ENCODE assay signal across 8 cellular contexts in the genomic region with DNA sequence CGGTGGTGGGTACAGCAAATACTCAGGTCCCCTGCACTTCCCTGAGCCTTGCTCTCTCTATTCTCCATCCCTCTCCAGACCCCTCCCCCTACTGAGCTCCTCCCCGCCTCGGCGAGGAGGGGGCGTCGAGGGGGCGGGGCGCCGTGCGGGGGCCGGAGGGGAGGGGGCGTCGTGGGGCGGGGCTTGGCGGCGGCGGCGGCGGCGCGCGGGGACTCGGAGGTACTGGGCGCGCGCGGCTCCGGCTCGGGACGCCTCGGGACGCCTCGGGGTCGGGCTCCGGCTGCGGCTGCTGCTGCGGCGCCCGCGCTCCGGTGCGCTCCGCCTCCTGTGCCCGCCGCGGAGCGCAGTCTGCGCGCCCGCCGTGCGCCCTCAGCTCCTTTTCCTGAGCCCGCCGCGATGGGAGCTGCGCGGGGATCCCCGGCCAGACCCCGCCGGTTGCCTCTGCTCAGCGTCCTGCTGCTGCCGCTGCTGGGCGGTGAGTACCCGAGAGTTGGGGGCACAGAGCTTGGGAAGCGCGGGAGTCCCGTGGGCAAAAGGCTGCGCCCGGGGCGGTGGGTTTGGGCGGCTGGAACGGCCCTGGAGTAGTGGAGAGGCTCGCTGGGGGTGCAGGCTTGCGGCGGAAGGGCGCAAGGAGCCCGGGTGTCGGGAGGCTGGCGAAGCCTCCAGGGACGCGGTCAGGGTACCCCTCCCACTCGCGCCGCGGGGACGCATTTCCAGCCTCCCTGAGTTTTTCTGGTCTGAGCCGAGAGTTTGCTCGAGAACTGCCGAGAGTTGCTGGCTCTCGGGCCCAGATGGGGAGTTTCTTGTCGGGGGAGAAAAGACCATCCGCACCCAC. TPM values are rescaled to one million over a fixed set of nuclear protein-coding genes. Genes with fewer than 3 reads are reported as not detected.
A peak's percentile ranks its signal among the peaks of the same experiment; 100 is the strongest.
DNase-seq lines count a peak whose midpoint lies in the region; ATAC-seq, FAIRE-seq and TF ChIP-seq lines count a peak whose summit lies in the region.

PTK7 (plus strand) TSS at position 222 of the 835 bp plus-strand sequence; CDS start at position 397, 175 bp downstream.

- no peak for ATAC-seq in HG02798 (IDR thresholded peaks at IDR 0.05; ENCODE audit: poor library complexity, unreplicated experiment)

- H3K9me3 ChIP-seq in CD4-positive, alpha-beta memory T cell (ENCODE audit: control insufficient read depth in 1 of 2, low read length in 2 of 2): no peaks in the 10 kb centered on the region
- H3K9me3 ChIP-seq in kidney (ENCODE audit: control insufficient read depth in 1 of 2, low read length in 2 of 2): no peaks in the 10 kb centered on the region

- H3K4me3 ChIP-seq in CD4-positive, alpha-beta memory T cell (ENCODE audit: low read length in 2 of 2): peak within 1 kb of the TSS in 1 of 2 donors; percentile 35
- H3K4me3 ChIP-seq in bronchial epithelial cell (ENCODE audit: low read depth, low read length) (peak within 1 kb of the TSS; percentile 83), kidney (ENCODE audit: low read length in 2 of 2) (peak within 1 kb of the TSS; percentile 64 to 73)

- peaks cover 10% of the 10 kb centered on the region for H3K4me1 ChIP-seq in CD4-positive, alpha-beta memory T cell (ENCODE audit: insufficient read depth, low read length)
- H3K4me1 ChIP-seq in kidney (ENCODE audit: control insufficient read depth in 1 of 2, insufficient read depth in 1 of 2, low read depth in 1 of 2, low read length in 2 of 2): peaks cover 0 to 6% of the 10 kb centered on the region in 2 donors

- H3K27me3 ChIP-seq in CD4-positive, alpha-beta memory T cell (ENCODE audit: insufficient read depth, low read length): peaks cover 19% of the 10 kb centered on the region
- H3K27me3 ChIP-seq in bronchial epithelial cell (ENCODE audit: control insufficient read depth, insufficient read depth, low read length): no peaks in the 10 kb centered on the region

- H3K27ac Mint-ChIP-seq in CD4-positive, alpha-beta memory T cell: no peak within 1 kb of the TSS

- CTCF ChIA-PET in CD4-positive, alpha-beta memory T cell (lab: Charles Lee; ENCODE audit: partially characterized antibody): no interaction called here

- H3K36me3 ChIP-seq in CD4-positive, alpha-beta memory T cell (ENCODE audit: insufficient read depth, low read length): no peaks in the 10 kb centered on the region
- H3K36me3 ChIP-seq in bronchial epithelial cell (ENCODE audit: control insufficient read depth, insufficient read depth, low read length): no peaks in the 10 kb centered on the region
- peaks cover 4 to 5% of the 10 kb centered on the region in 2 donors for H3K36me3 ChIP-seq in kidney (ENCODE audit: control insufficient read depth in 1 of 2, insufficient read depth in 2 of 2, low read length in 2 of 2)

- H3K9me3 Mint-ChIP-seq in CD4-positive, alpha-beta memory T cell: no peaks in the 10 kb centered on the region

- H3K27me3 Mint-ChIP-seq in CD4-positive, alpha-beta memory T cell: peaks cover 8 to 17% of the 10 kb centered on the region in 2 donors

- peak within 1 kb of the TSS; percentile 33 to 69 (median 64) for H3K4me3 Mint-ChIP-seq in CD4-positive, alpha-beta memory T cell

- H3K9ac ChIP-seq in kidney (ENCODE audit: low read length in 2 of 2): peak within 1 kb of the TSS; percentile 61 to 64

- TF ChIP-seq CTCF in bronchial epithelial cell (IDR thresholded peaks at IDR 0.05; ENCODE audit: insufficient read depth, low read length, severe bottlenecking) (no peak), kidney (IDR thresholded peaks at IDR 0.05; ENCODE audit: borderline replicate concordance, extremely low read depth, insufficient read depth) (no peak)

- H3K36me3 Mint-ChIP-seq in CD4-positive, alpha-beta memory T cell: peaks cover 20 to 28% of the 10 kb centered on the region in 2 donors

- no peak within 1 kb of the TSS for H3K27ac ChIP-seq in CD4-positive, alpha-beta memory T cell (ENCODE audit: low read depth, low read length)
- peak within 1 kb of the TSS; percentile 4 to 28 for H3K27ac ChIP-seq in kidney (ENCODE audit: low read depth in 2 of 2, low read length in 2 of 2)

- DNase-seq in CD4-positive, alpha-beta memory T cell: peak in 1 of 5 donors; percentile 18
- DNase-seq in HT-29 (ENCODE audit: low spot score) (peak; percentile 39), RPMI8226 (peak; percentile 30), bronchial epithelial cell (ENCODE audit: low read depth) (no peak), kidney (peak; percentile 90), COLO829 (ENCODE audit: low spot score) (no peak)
- peak; percentile 25 to 62 for DNase-seq in stimulated activated CD4-positive, alpha-beta T cell treated with anti-CD3 and anti-CD28 coated beads, Interleukin-2, amount 100 ng/mL, for 24 hours

- no peak for FAIRE-seq in bronchial epithelial cell (lab: Jason Lieb, UNC)
- FAIRE-seq in kidney (lab: Jason Lieb, UNC): no peak

- peaks cover 0 to 10% (median 4%) of the 10 kb centered on the region in 4 donors for H3K4me1 Mint-ChIP-seq in CD4-positive, alpha-beta memory T cell

- intact Hi-C loops in CD4-positive, alpha-beta memory T cell (cut with micrococcal nuclease): no loop called here
- intact Hi-C loops in kidney (cut with DNase I): no loop called here

- POLR2A ChIA-PET in CD4-positive, alpha-beta memory T cell (lab: Charles Lee; ENCODE audit: partially characterized antibody): interaction anchor here (1.4 kb wide), 1 partner anchor 17 kb away, joined by 5 read pairs; the partner anchor contains the start of genes KLC4 and MRPL2

RNA-seq across cellular contexts. Expression of gene PTK7, which starts in this region (rescaled TPM):
- under 1 TPM; 0.26 to 0.42 TPM for total RNA-seq in CD4-positive, alpha-beta memory T cell
- polyA plus RNA-seq in CD4-positive, alpha-beta memory T cell: under 1 TPM in 1 of 2 donors, not detected in 1; 0.08 TPM
- 48.0 and 56.3 TPM in 2 replicates for total RNA-seq in HT-29 (2014; rRNA removed; shearing (Covaris generic))
- 53.2 and 69.5 TPM in 2 replicates for total RNA-seq in bronchial epithelial cell
- 55.2 TPM for total RNA-seq in kidney
- 26.0 TPM for polyA plus RNA-seq in kidney (ENCODE audit: insufficient read depth, low read depth, low replicate concordance)

Comparison
In these comparisons a context has a peak if more than half of its experiments do, and no peak if none do; other contexts are left out.
1. RNA of gene PTK7 (total RNA-seq): 48.0 to 56.3 TPM in HT-29, 55.2 TPM in kidney (single experiment) and 53.2 to 69.5 TPM in bronchial epithelial cell; 0.26 to 0.42 TPM in CD4-positive, alpha-beta memory T cell; every median in the first group is over 10 times any median in the second.
2. RNA of gene PTK7 (polyA plus RNA-seq): 26.0 TPM in kidney (single experiment); 0.08 TPM in CD4-positive, alpha-beta memory T cell; every median in the first group is over 10 times any median in the second.
3. DNase-seq: peak in HT-29 (single experiment), RPMI8226 (single experiment), kidney (single experiment) and stimulated activated CD4-positive, alpha-beta T cell treated with anti-CD3 and anti-CD28 coated beads, Interleukin-2, amount 100 ng/mL, for 24 hours (2 of 2); none in bronchial epithelial cell (single experiment) and COLO829 (single experiment).